In the genomic region with DNA sequence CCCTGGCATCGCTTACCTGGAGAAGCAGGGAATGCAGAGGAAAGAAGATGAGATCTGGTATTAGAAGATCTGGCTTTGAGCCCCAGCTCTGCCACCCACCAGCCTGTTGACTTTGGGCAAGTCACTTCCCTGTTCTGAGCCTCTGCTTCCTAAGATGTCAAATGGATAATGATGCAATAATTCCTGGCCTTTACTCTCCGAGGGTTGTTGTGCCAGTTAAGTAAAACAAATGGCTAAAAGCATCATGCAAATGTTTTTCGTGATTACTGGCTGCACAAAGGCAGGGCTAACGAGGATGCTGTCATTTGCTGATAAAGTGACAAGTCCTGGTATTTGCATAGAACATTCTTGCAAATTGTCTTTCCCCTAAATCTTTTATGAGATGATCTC, we compare ENCODE assay signal across 9 cellular contexts. TPM values are rescaled to one million over a fixed set of nuclear protein-coding genes. Genes with fewer than 3 reads are reported as not detected.
A peak's percentile ranks its signal among the peaks of the same experiment; 100 is the strongest.
DNase-seq lines count a peak whose midpoint lies in the region; ATAC-seq, FAIRE-seq and TF ChIP-seq lines count a peak whose summit lies in the region.
"Had no signal": no experiment of that assay in that cellular context is flagged by ENCODE, and none has a peak within 500 bp of the region (broad histone marks: within the 10 kb centered on the region; RNA-seq: fewer than 3 reads in every experiment).

No MANE protein-coding gene starts in this region.

- no peak for FAIRE-seq in astrocyte (lab: Jason Lieb, UNC)

- H3K36me3 Mint-ChIP-seq in astrocyte (ENCODE audit: low read depth, unreplicated experiment) (peaks cover under 1% of the 10 kb centered on the region), neural crest cell (ENCODE audit: low read depth) (no peaks in the 10 kb centered on the region)

- ATAC-seq in HG02885 (IDR thresholded peaks at IDR 0.05; ENCODE audit: poor library complexity, unreplicated experiment) (no peak), HG02571 (IDR thresholded peaks at IDR 0.05; ENCODE audit: unreplicated experiment) (no peak)

- H3K9me3 ChIP-seq in astrocyte (ENCODE audit: insufficient read depth, low read depth, low read length) (no peaks in the 10 kb centered on the region), testis (no peaks in the 10 kb centered on the region)
- H3K9me3 ChIP-seq: suprapubic skin had no signal

- H4K20me1 ChIP-seq in astrocyte (ENCODE audit: insufficient read depth, low read length) = peaks cover 8% of the 10 kb centered on the region

- H3K9ac ChIP-seq in astrocyte (ENCODE audit: low read length) = no peak overlapping the region

- no peak overlapping the region for H3K4me3 ChIP-seq in astrocyte (ENCODE audit: insufficient read depth, low read depth, low read length)
- no peak overlapping the region for H3K4me3 ChIP-seq in testis

- H3K9me3 Mint-ChIP-seq in astrocyte (ENCODE audit: unreplicated experiment) (no peaks in the 10 kb centered on the region), neural crest cell (no peaks in the 10 kb centered on the region)

- H3K4me1 ChIP-seq in astrocyte (ENCODE audit: insufficient read depth, low read length) = peaks cover 9% of the 10 kb centered on the region
- peaks cover 11% of the 10 kb centered on the region for H3K4me1 ChIP-seq in testis

- H3K4me3 Mint-ChIP-seq in astrocyte (ENCODE audit: unreplicated experiment) (peak overlapping the region; percentile 93), neural crest cell (peak overlapping the region; percentile 96)

- H2AFZ ChIP-seq in astrocyte (ENCODE audit: low read depth, low read length) = no peak overlapping the region

- H3K27me3 ChIP-seq in astrocyte (ENCODE audit: insufficient read depth, low read length) = no peaks in the 10 kb centered on the region
- H3K27me3 ChIP-seq in testis = no peaks in the 10 kb centered on the region
- H3K27me3 ChIP-seq: suprapubic skin had no signal

- WGBS in testis, 2 donors = 52 to 53% methylated on average over 4 of the region's 4 CpGs

- intact Hi-C loops in testis (cut with DNase I; ENCODE audit: low total_unique reads) = no loop called here

- TF ChIP-seq POLR2A in testis (IDR thresholded peaks at IDR 0.05) = no peak

- peak; percentile 23 for DNase-seq in GF-D8 (lab: John Stamatoyannopoulos, UW)
- peak; percentile 53 for DNase-seq in NAMALWA (ENCODE audit: low spot score)
- no peak for DNase-seq in astrocyte (ENCODE audit: low read depth)
- DNase-seq in neural crest cell (ENCODE audit: low read depth, low spot score) = no peak
- no peak for DNase-seq in testis
- DNase-seq: NCI-H146 had no signal

- H3K79me2 ChIP-seq in astrocyte (ENCODE audit: insufficient read depth, low read length) = no peaks in the 10 kb centered on the region

- H3K36me3 ChIP-seq in astrocyte (ENCODE audit: insufficient read depth, low read length) (peaks cover 5% of the 10 kb centered on the region), testis (ENCODE audit: low read depth, missing control alignments) (no peaks in the 10 kb centered on the region)

- H3K27ac ChIP-seq in astrocyte (ENCODE audit: low read depth, low read length) (no peak overlapping the region), testis (no peak overlapping the region)

- TF ChIP-seq CTCF in astrocyte (IDR thresholded peaks at IDR 0.05; ENCODE audit: insufficient read depth, low read depth, low read length) (no peak), neural crest cell (conservative IDR thresholded peaks at IDR 0.05) (no peak), testis (IDR thresholded peaks at IDR 0.05) (no peak)

- peak overlapping the region; percentile 81 for H3K27ac Mint-ChIP-seq in astrocyte (ENCODE audit: unreplicated experiment)
- no peak overlapping the region for H3K27ac Mint-ChIP-seq in neural crest cell (ENCODE audit: unreplicated experiment)

- H3K4me2 ChIP-seq in astrocyte (ENCODE audit: low read length) = no peak overlapping the region

- H3K27me3 Mint-ChIP-seq in astrocyte (ENCODE audit: low read depth, unreplicated experiment) (no peaks in the 10 kb centered on the region), neural crest cell (ENCODE audit: low read depth) (no peaks in the 10 kb centered on the region)

- H3K4me1 Mint-ChIP-seq in astrocyte (ENCODE audit: low read depth, unreplicated experiment) (peaks cover 3% of the 10 kb centered on the region), neural crest cell (peaks cover 28% of the 10 kb centered on the region)

RNA-seq across cellular contexts. Expression of a gene that starts 1.3 kb away (rescaled TPM):
- total RNA-seq in astrocyte (9.3 and 10.4 TPM in 2 replicates), neural crest cell (28.8 and 30.2 TPM in 2 replicates), testis (10 to 100 TPM; 30.5 to 57.4 TPM)
- polyA plus RNA-seq in testis (ENCODE audit: insufficient read depth, low read depth, low replicate concordance) = 74.3 TPM

RNA-seq across cellular contexts. Expression of a gene that starts 10.1 kb away (rescaled TPM):
- 232 and 241 TPM in 2 replicates for total RNA-seq in astrocyte
- total RNA-seq in neural crest cell = 216 and 242 TPM in 2 replicates
- 100 to 1,000 TPM; 301 to 306 TPM for total RNA-seq in testis
- polyA plus RNA-seq in testis (ENCODE audit: insufficient read depth, low read depth, low replicate concordance) = 236 TPM

RNA-seq across cellular contexts. Expression of a gene that starts 39.5 kb away (rescaled TPM):
- total RNA-seq in astrocyte = 31.9 and 32.7 TPM in 2 replicates
- total RNA-seq in neural crest cell = 27.4 and 28.4 TPM in 2 replicates
- 10 to 100 TPM; 36.1 to 39.3 TPM for total RNA-seq in testis
- 36.8 TPM for polyA plus RNA-seq in testis (ENCODE audit: insufficient read depth, low read depth, low replicate concordance)

Comparison
In these comparisons a context has a peak if more than half of its experiments do, and no peak if none do; other contexts are left out.
1. DNase-seq: peak in GF-D8 (single experiment) and NAMALWA (single experiment); none in astrocyte (single experiment), neural crest cell (single experiment) and testis (single experiment).